ENCODE assay signal across 2 cellular contexts in genomic region chr2:221994926-221995325, GRCh38.
TF ChIP-seq lines count a peak whose summit lies in the region.

No MANE protein-coding gene starts in this region.

TF ChIP-seq in HepG2, 621 proteins besides CTCF, POLR2A, EP300 and RAD21:
- TF ChIP-seq ZNF619 (CRISPR knock-in tag; IDR thresholded peaks at IDR 0.05) (no peak), KLF15 (CRISPR knock-in tag; IDR thresholded peaks at IDR 0.05; ENCODE audit: borderline replicate concordance) (no peak), CEBPB (IDR thresholded peaks at IDR 0.05; ENCODE audit: borderline replicate concordance, low read depth, low read length) (peak; percentile 67; the same call in 1 of the 2 replicates), ZNF703 (CRISPR knock-in tag; IDR thresholded peaks at IDR 0.05; ENCODE audit: borderline replicate concordance) (no peak)

TF ChIP-seq in IMR-90, 13 proteins besides CTCF, POLR2A, EP300 and RAD21:
- TF ChIP-seq NFE2L2 (IDR thresholded peaks at IDR 0.05; ENCODE audit: low read depth, low read length) (no peak), CEBPB (IDR thresholded peaks at IDR 0.05; ENCODE audit: low read depth, low read length) (peak; percentile 80)
